ENCODE assay signal across 8 cellular contexts in genomic region chr12:110583137-110584059, GRCh38. TPM values are rescaled to one million over a fixed set of nuclear protein-coding genes. Genes with fewer than 3 reads are reported as not detected.
DNase-seq lines count a peak whose midpoint lies in the region; ATAC-seq and TF ChIP-seq lines count a peak whose summit lies in the region.

Gene PPTC7, minus strand, starts transcription at chr12:110583318. Its CDS starts 287 bp downstream, at chr12:110583031.

- TF ChIP-seq EP300 in upper lobe of left lung (IDR thresholded peaks at IDR 0.05) = no peak

- H3K27ac Mint-ChIP-seq in T-helper 1 cell treated with Interleukin-12 subunit alpha and Interleukin-12 subunit beta and Interleukin-4 antibody, amounts not matched to agents 30 μg/mL and 1 μg/mL, for 36 hours = peak within 1 kb of the TSS; percentile 90

- peak; percentile 86 for DNase-seq in NCI-H1694 treated with DMSO at 0.1 percent for 48 hours (lab: John Stamatoyannopoulos, UW)
- DNase-seq in amniotic stem cell (lab: John Stamatoyannopoulos, UW) = peak; percentile 88
- peak; percentile 97 for DNase-seq in left cardiac atrium
- DNase-seq in posterior vena cava (ENCODE audit: low spot score) = peak; percentile 99
- peak; percentile 98 to 99 for DNase-seq in upper lobe of left lung

- peaks cover 63% of the 10 kb centered on the region for H3K4me1 Mint-ChIP-seq in T-helper 1 cell treated with Interleukin-12 subunit alpha and Interleukin-12 subunit beta and Interleukin-4 antibody, amounts not matched to agents 30 μg/mL and 1 μg/mL, for 36 hours (ENCODE audit: low read depth)

- no peak for TF ChIP-seq CTCF in upper lobe of left lung (IDR thresholded peaks at IDR 0.05)

- H3K4me3 ChIP-seq in upper lobe of left lung = peak within 1 kb of the TSS; percentile 85 to 100 (median 91)

- intact Hi-C loops in left cardiac atrium (cut with DNase I) = no loop called here
- intact Hi-C loops in posterior vena cava (cut with DNase I) = loop anchor here (2.0 to 5.0 kb wide), 2 partner anchors 29 to 36 kb away; no protein-coding TSS in a partner anchor

- no peaks in the 10 kb centered on the region for H3K27me3 Mint-ChIP-seq in T-helper 1 cell treated with Interleukin-12 subunit alpha and Interleukin-12 subunit beta and Interleukin-4 antibody, amounts not matched to agents 30 μg/mL and 1 μg/mL, for 36 hours (ENCODE audit: low read depth)

- H3K4me3 Mint-ChIP-seq in T-helper 1 cell treated with Interleukin-12 subunit alpha and Interleukin-12 subunit beta and Interleukin-4 antibody, amounts not matched to agents 30 μg/mL and 1 μg/mL, for 36 hours = peak within 1 kb of the TSS; percentile 95

- peaks cover 17% of the 10 kb centered on the region for H3K36me3 Mint-ChIP-seq in T-helper 1 cell treated with Interleukin-12 subunit alpha and Interleukin-12 subunit beta and Interleukin-4 antibody, amounts not matched to agents 30 μg/mL and 1 μg/mL, for 36 hours (ENCODE audit: low read depth)

- ATAC-seq in HG02884 (IDR thresholded peaks at IDR 0.05; ENCODE audit: unreplicated experiment) (peak; percentile 80), left cardiac atrium (peak; percentile 98 to 99), upper lobe of left lung (ENCODE audit: low FRiP score in 2 of 2) (peak; percentile 98)

- H3K9me3 ChIP-seq in upper lobe of left lung = no peaks in the 10 kb centered on the region

- no peaks in the 10 kb centered on the region for H3K27me3 ChIP-seq in upper lobe of left lung

- H3K9me3 Mint-ChIP-seq in T-helper 1 cell treated with Interleukin-12 subunit alpha and Interleukin-12 subunit beta and Interleukin-4 antibody, amounts not matched to agents 30 μg/mL and 1 μg/mL, for 36 hours = no peaks in the 10 kb centered on the region

- peaks cover 45 to 69% (median 59%) of the 10 kb centered on the region in 4 donors for H3K4me1 ChIP-seq in upper lobe of left lung

- H3K27ac ChIP-seq in upper lobe of left lung = peak within 1 kb of the TSS; percentile 87 to 98 (median 93)

- 6 to 13% methylated on average over 12 to 24 of the region's 52 CpGs for WGBS in upper lobe of left lung, 2 donors

- H3K36me3 ChIP-seq in upper lobe of left lung = no peaks in the 10 kb centered on the region

- peak; percentile 92 for TF ChIP-seq POLR2A in GM15510 (IDR thresholded peaks at IDR 0.05; ENCODE audit: borderline replicate concordance, extremely low read depth, insufficient read length)
- peak in 3 of 4 donors; percentile 91 to 97 (median 91) for TF ChIP-seq POLR2A in upper lobe of left lung (IDR thresholded peaks at IDR 0.05)

RNA-seq across cellular contexts. Expression of gene PPTC7, which starts in this region (rescaled TPM):
- 10 to 100 TPM; 51.7 to 92.3 TPM for total RNA-seq in left cardiac atrium
- total RNA-seq in posterior vena cava = 10 to 100 TPM; 21.5 to 34.5 TPM
- 10 to 100 TPM; 22.0 to 40.8 (median 25.2) TPM for total RNA-seq in upper lobe of left lung

Comparison
In these comparisons a context has a peak if more than half of its experiments do, and no peak if none do; other contexts are left out.
1. Peak in every context shown above with its lines: DNase-seq, ATAC-seq, H3K4me3 ChIP-seq and H3K27ac ChIP-seq.
2. intact Hi-C loops: an anchor here in posterior vena cava (2.0 to 5.0 kb wide); none called in left cardiac atrium.